16 cellular contexts compared by ENCODE assay signal in genomic region chr1:34792424-34792823, GRCh38. TPM values are rescaled to one million over a fixed set of nuclear protein-coding genes. Genes with fewer than 3 reads are reported as not detected.
DNase-seq lines count a peak whose midpoint lies in the region; ATAC-seq and TF ChIP-seq lines count a peak whose summit lies in the region.
"Had no signal": no experiment of that assay in that cellular context is flagged by ENCODE, and none has a peak within 500 bp of the region (broad histone marks: within the 10 kb centered on the region; RNA-seq: fewer than 3 reads in every experiment).

No MANE protein-coding gene starts in this region.

- H3K9me3 ChIP-seq in suprapubic skin, result no peaks in the 10 kb centered on the region
- no peaks in the 10 kb centered on the region for H3K9me3 ChIP-seq in Karpas-422 (ENCODE audit: low read length)
- H3K9me3 ChIP-seq: left lung, SJSA1 had no signal

- no peak overlapping the region for H3K27ac Mint-ChIP-seq in activated CD4-positive, alpha-beta T cell treated with anti-CD3 and anti-CD28 coated beads, Interleukin-2, amount 10 ng/mL, durations not matched to agents 7 days and 5 days
- H3K27ac Mint-ChIP-seq in activated naive CD8-positive, alpha-beta T cell treated with anti-CD3 and anti-CD28 coated beads for 36 hours, result no peak overlapping the region

- H3K27me3 Mint-ChIP-seq in activated CD4-positive, alpha-beta T cell treated with anti-CD3 and anti-CD28 coated beads, Interleukin-2, amount 10 ng/mL, durations not matched to agents 7 days and 5 days, result peaks cover 5% of the 10 kb centered on the region
- H3K27me3 Mint-ChIP-seq in activated naive CD8-positive, alpha-beta T cell treated with anti-CD3 and anti-CD28 coated beads for 36 hours, result peaks cover 29% of the 10 kb centered on the region

- H3K4me1 Mint-ChIP-seq in activated CD4-positive, alpha-beta T cell treated with anti-CD3 and anti-CD28 coated beads, Interleukin-2, amount 10 ng/mL, durations not matched to agents 7 days and 5 days, result peaks cover 8% of the 10 kb centered on the region
- peaks cover 8% of the 10 kb centered on the region for H3K4me1 Mint-ChIP-seq in activated naive CD8-positive, alpha-beta T cell treated with anti-CD3 and anti-CD28 coated beads for 36 hours

- H3K36me3 ChIP-seq in suprapubic skin (peaks cover 3% of the 10 kb centered on the region), Karpas-422 (ENCODE audit: insufficient read depth, low read length) (no peaks in the 10 kb centered on the region)
- H3K36me3 ChIP-seq: SJSA1 had no signal

- no peak for DNase-seq in activated CD4-positive, alpha-beta T cell treated with anti-CD3 and anti-CD28 coated beads, Interleukin-2, amount 10 ng/mL, durations not matched to agents 7 days and 5 days
- DNase-seq in activated CD4-positive, alpha-beta T cell treated with anti-CD3 and anti-CD28 coated beads for 1 hour, result no peak
- no peak for DNase-seq in activated naive CD8-positive, alpha-beta T cell treated with anti-CD3 and anti-CD28 coated beads for 36 hours
- DNase-seq in suprapubic skin (ENCODE audit: low spot score in 2 of 2), result no peak
- no peak for DNase-seq in Karpas-422
- no peak for DNase-seq in 8988T
- DNase-seq: ACHN; activated effector memory CD4-positive, alpha-beta T cell treated with anti-CD3 and anti-CD28 coated beads, Interleukin-2, amount 50 U/mL, for 16 hours; DMS153; NCI-H1417; posterior cingulate gyrus had no signal

- WGBS in suprapubic skin, result 58% methylated on average over 10 of the region's 10 CpGs

- H3K79me2 ChIP-seq in Karpas-422 (ENCODE audit: low read length), result no peaks in the 10 kb centered on the region

- ATAC-seq in GM21529 (IDR thresholded peaks at IDR 0.05; ENCODE audit: unreplicated experiment), result no peak
- ATAC-seq: HCT116 had no signal

- no peak overlapping the region for H2AFZ ChIP-seq in Karpas-422 (ENCODE audit: low read length)

- no peak overlapping the region for H3K9ac ChIP-seq in Karpas-422 (ENCODE audit: low read length)

- peak overlapping the region; percentile 48 for H3K4me3 ChIP-seq in suprapubic skin
- H3K4me3 ChIP-seq in Karpas-422 (ENCODE audit: low read length), result no peak overlapping the region
- H3K4me3 ChIP-seq: SJSA1 had no signal

- TF ChIP-seq EP300 in suprapubic skin (IDR thresholded peaks at IDR 0.05), result no peak

- H3K4me1 ChIP-seq in suprapubic skin, result peaks cover 17% of the 10 kb centered on the region
- peaks cover 25% of the 10 kb centered on the region for H3K4me1 ChIP-seq in Karpas-422 (ENCODE audit: low read length)
- H3K4me1 ChIP-seq: left lung, SJSA1 had no signal

- H3K4me2 ChIP-seq in Karpas-422 (ENCODE audit: low read depth, low read length, poor library complexity, severe bottlenecking), result no peak overlapping the region

- H3K27me3 ChIP-seq in layer of hippocampus (ENCODE audit: control insufficient read depth, insufficient read depth, low read length) (peaks cover 2% of the 10 kb centered on the region), suprapubic skin (peaks cover 19% of the 10 kb centered on the region), Karpas-422 (ENCODE audit: low read length) (no peaks in the 10 kb centered on the region)

- H3K36me3 Mint-ChIP-seq in activated CD4-positive, alpha-beta T cell treated with anti-CD3 and anti-CD28 coated beads, Interleukin-2, amount 10 ng/mL, durations not matched to agents 7 days and 5 days (ENCODE audit: low read depth), result no peaks in the 10 kb centered on the region
- H3K36me3 Mint-ChIP-seq in activated naive CD8-positive, alpha-beta T cell treated with anti-CD3 and anti-CD28 coated beads for 36 hours, result peaks cover 2% of the 10 kb centered on the region

- 0 out of 2 replicates have a peak, but pooled peaks cover 5% of the 10 kb centered on the region for H4K20me1 ChIP-seq in Karpas-422 (ENCODE audit: insufficient read depth, low read depth, low read length)

- H3K27ac ChIP-seq in layer of hippocampus (ENCODE audit: low read depth, low read length) (peak overlapping the region; percentile 64), suprapubic skin (no peak overlapping the region), Karpas-422 (ENCODE audit: low read length) (no peak overlapping the region)
- H3K27ac ChIP-seq: SJSA1 had no signal

- H3K9me2 ChIP-seq in Karpas-422 (replicated peaks; ENCODE audit: insufficient read depth, low read length), result no peaks in the 10 kb centered on the region

- no peak for TF ChIP-seq POLR2A in suprapubic skin (IDR thresholded peaks at IDR 0.05)

- POLR2A ChIA-PET in activated CD4-positive, alpha-beta T cell treated with anti-CD3 and anti-CD28 coated beads, Interleukin-2, amount 10 ng/mL, durations not matched to agents 7 days and 5 days (lab: Charles Lee), result no interaction called here

- H3K9me3 Mint-ChIP-seq in activated CD4-positive, alpha-beta T cell treated with anti-CD3 and anti-CD28 coated beads, Interleukin-2, amount 10 ng/mL, durations not matched to agents 7 days and 5 days, result no peaks in the 10 kb centered on the region
- H3K9me3 Mint-ChIP-seq in activated naive CD8-positive, alpha-beta T cell treated with anti-CD3 and anti-CD28 coated beads for 36 hours, result no peaks in the 10 kb centered on the region

- CTCF ChIA-PET in activated CD4-positive, alpha-beta T cell treated with anti-CD3 and anti-CD28 coated beads, Interleukin-2, amount 10 ng/mL, durations not matched to agents 7 days and 5 days (lab: Charles Lee), result no interaction called here

- TF ChIP-seq CTCF in suprapubic skin (IDR thresholded peaks at IDR 0.05), result no peak

- peak overlapping the region; percentile 50 for H3K4me3 Mint-ChIP-seq in activated CD4-positive, alpha-beta T cell treated with anti-CD3 and anti-CD28 coated beads, Interleukin-2, amount 10 ng/mL, durations not matched to agents 7 days and 5 days
- peak overlapping the region; percentile 30 for H3K4me3 Mint-ChIP-seq in activated naive CD8-positive, alpha-beta T cell treated with anti-CD3 and anti-CD28 coated beads for 36 hours

RNA-seq across cellular contexts. Expression of gene GJA4, which starts 0.4 kb away (rescaled TPM):
- total RNA-seq in activated CD4-positive, alpha-beta T cell treated with anti-CD3 and anti-CD28 coated beads, Interleukin-2, amount 10 ng/mL, durations not matched to agents 7 days and 5 days, result not detected
- total RNA-seq in activated naive CD8-positive, alpha-beta T cell treated with anti-CD3 and anti-CD28 coated beads for 36 hours, result not detected
- 10 to 100 TPM in 3 of 4 donors, 1 to 10 TPM in 1; 5.3 to 15.2 (median 11.8) TPM for total RNA-seq in suprapubic skin
- total RNA-seq in Karpas-422 (2014; rRNA removed; shearing (Covaris generic); ENCODE audit: low replicate concordance), result not detected in 2 replicates
- total RNA-seq: SJSA1 had no signal

RNA-seq across cellular contexts. Expression of gene GJB3, which starts 11.4 kb away (rescaled TPM):
- total RNA-seq in activated CD4-positive, alpha-beta T cell treated with anti-CD3 and anti-CD28 coated beads, Interleukin-2, amount 10 ng/mL, durations not matched to agents 7 days and 5 days, result not detected
- total RNA-seq in activated naive CD8-positive, alpha-beta T cell treated with anti-CD3 and anti-CD28 coated beads for 36 hours, result not detected
- 100 to 1,000 TPM in 3 of 4 donors, 10 to 100 TPM in 1; 76.0 to 268 (median 186) TPM for total RNA-seq in suprapubic skin
- total RNA-seq in Karpas-422 (2014; rRNA removed; shearing (Covaris generic); ENCODE audit: low replicate concordance), result not detected in 2 replicates
- total RNA-seq: SJSA1 had no signal

RNA-seq across cellular contexts. Expression of gene GJB4, which starts 32.9 kb away (rescaled TPM):
- not detected for total RNA-seq in activated CD4-positive, alpha-beta T cell treated with anti-CD3 and anti-CD28 coated beads, Interleukin-2, amount 10 ng/mL, durations not matched to agents 7 days and 5 days
- not detected for total RNA-seq in activated naive CD8-positive, alpha-beta T cell treated with anti-CD3 and anti-CD28 coated beads for 36 hours
- 10 to 100 TPM; 13.7 to 41.4 (median 35.5) TPM for total RNA-seq in suprapubic skin
- total RNA-seq in Karpas-422 (2014; rRNA removed; shearing (Covaris generic); ENCODE audit: low replicate concordance), result not detected in 2 replicates
- total RNA-seq: left lung, SJSA1 had no signal

RNA-seq across cellular contexts. Expression of gene GJB5, which starts 37.6 kb away (rescaled TPM):
- total RNA-seq in activated CD4-positive, alpha-beta T cell treated with anti-CD3 and anti-CD28 coated beads, Interleukin-2, amount 10 ng/mL, durations not matched to agents 7 days and 5 days, result not detected
- not detected for total RNA-seq in activated naive CD8-positive, alpha-beta T cell treated with anti-CD3 and anti-CD28 coated beads for 36 hours
- total RNA-seq in suprapubic skin, result 100 to 1,000 TPM in 2 of 4 donors, 10 to 100 TPM in 2; 45.8 to 164 (median 123) TPM
- not detected in 2 replicates for total RNA-seq in Karpas-422 (2014; rRNA removed; shearing (Covaris generic); ENCODE audit: low replicate concordance)
- total RNA-seq: SJSA1 had no signal

Comparison
In these comparisons a context has a peak if more than half of its experiments do, and no peak if none do; other contexts are left out.
1. RNA of gene GJB3, which starts 11.4 kb away (total RNA-seq): 76.0 to 268 TPM in suprapubic skin; not detected in activated naive CD8-positive, alpha-beta T cell treated with anti-CD3 and anti-CD28 coated beads for 36 hours, not detected in activated CD4-positive, alpha-beta T cell treated with anti-CD3 and anti-CD28 coated beads, Interleukin-2, amount 10 ng/mL, durations not matched to agents 7 days and 5 days and not detected in Karpas-422; every median in the first group is over 10 times any median in the second.
2. RNA of gene GJB4, which starts 32.9 kb away (total RNA-seq): 13.7 to 41.4 TPM in suprapubic skin; not detected in activated CD4-positive, alpha-beta T cell treated with anti-CD3 and anti-CD28 coated beads, Interleukin-2, amount 10 ng/mL, durations not matched to agents 7 days and 5 days, not detected in activated naive CD8-positive, alpha-beta T cell treated with anti-CD3 and anti-CD28 coated beads for 36 hours and not detected in Karpas-422; every median in the first group is over 10 times any median in the second.